In the genomic region with DNA sequence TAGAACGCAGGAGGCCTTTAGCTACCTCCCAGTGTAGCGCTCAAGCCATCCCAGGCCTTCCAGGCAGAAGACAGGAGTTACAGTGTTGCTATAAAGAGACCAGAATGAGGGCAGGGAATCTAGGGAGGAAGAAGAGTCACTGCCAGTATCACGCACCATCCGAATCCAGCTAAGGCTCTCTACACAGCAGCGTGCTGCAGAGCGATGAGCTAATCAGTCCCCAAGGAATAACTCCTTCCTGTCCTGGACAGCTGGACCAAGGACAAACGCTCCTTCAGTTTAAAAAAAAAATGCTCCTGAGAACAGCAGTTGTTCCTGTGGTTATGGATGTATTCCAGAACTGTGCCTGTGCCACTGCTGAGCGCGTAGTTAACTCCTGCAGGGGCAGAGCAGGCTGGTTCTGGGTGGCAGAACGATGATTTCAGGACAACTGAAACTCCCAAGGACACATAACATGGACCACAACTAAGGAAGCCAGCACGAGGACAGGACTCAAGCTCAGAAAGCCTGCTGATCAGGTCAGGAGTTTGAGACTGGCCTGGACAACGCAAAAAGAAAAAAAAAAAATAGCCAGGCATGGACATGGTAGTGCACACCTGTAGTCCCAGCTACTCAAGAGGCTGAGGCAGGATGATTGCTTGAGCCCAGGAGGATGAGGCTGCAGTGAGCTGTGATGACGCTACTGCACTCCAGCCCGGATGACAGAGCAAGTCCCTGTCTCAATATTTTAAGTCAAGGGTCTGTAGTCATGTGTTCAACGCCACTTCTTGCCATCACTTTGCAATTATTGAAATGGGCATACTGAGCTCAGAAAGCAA, we compare ENCODE assay signal across 8 cellular contexts. TPM values are rescaled to one million over a fixed set of nuclear protein-coding genes. Genes with fewer than 3 reads are reported as not detected.
A peak's percentile ranks its signal among the peaks of the same experiment; 100 is the strongest.
DNase-seq lines count a peak whose midpoint lies in the region; ATAC-seq and TF ChIP-seq lines count a peak whose summit lies in the region.

No MANE protein-coding gene starts in this region.

- H3K4me1 ChIP-seq in stomach = peaks cover 31 to 81% (median 52%) of the 10 kb centered on the region in 4 donors

- DNase-seq in H4 (ENCODE audit: low spot score) = peak; percentile 97
- DNase-seq in WTC11 (ENCODE audit: low spot score) = no peak
- peak; percentile 68 for DNase-seq in Right ventricle myocardium superior
- no peak for DNase-seq in stomach
- DNase-seq in activated naive CD4-positive, alpha-beta T cell treated with anti-CD3 and anti-CD28 coated beads, Interleukin-2, amount 50 U/mL, for 16 hours = no peak
- no peak for DNase-seq in NCI-H510A treated with DMSO at 0.1 percent for 48 hours (lab: John Stamatoyannopoulos, UW)
- DNase-seq in effector CD4-positive, alpha-beta T cell = no peak

- no peaks in the 10 kb centered on the region for H3K27me3 Mint-ChIP-seq in WTC11 (ENCODE audit: low read depth)

- POLR2A ChIA-PET in WTC11 (lab: Charles Lee) = interaction anchor here (1.3 to 2.4 kb wide), 5 partner anchors 11 to 21 kb away, joined by 3 to 11 read pairs (median 4); a partner anchor contains a TSS

- peaks cover 11 to 36% (median 32%) of the 10 kb centered on the region in 4 donors for H3K36me3 ChIP-seq in stomach

- TF ChIP-seq CTCF in WTC11 (IDR thresholded peaks at IDR 0.05) (no peak), stomach (IDR thresholded peaks at IDR 0.05) (no peak)

- no peaks in the 10 kb centered on the region for H3K27me3 ChIP-seq in stomach

- H3K9me3 ChIP-seq in stomach = no peaks in the 10 kb centered on the region

- peak overlapping the region; percentile 23 to 86 (median 81) for H3K27ac ChIP-seq in stomach

- TF ChIP-seq POLR2A in stomach (IDR thresholded peaks at IDR 0.05) = no peak

- no peak for TF ChIP-seq EP300 in stomach (IDR thresholded peaks at IDR 0.05)

- H3K4me3 Mint-ChIP-seq in WTC11 = peak overlapping the region; percentile 25; the same call in 1 of the 2 replicates

- ATAC-seq in WTC11 = no peak
- ATAC-seq in Right ventricle myocardium superior (ENCODE audit: poor library complexity) = peak; percentile 42
- ATAC-seq in GM19455 (IDR thresholded peaks at IDR 0.05; ENCODE audit: unreplicated experiment) = no peak

- H3K4me1 Mint-ChIP-seq in WTC11 = peaks cover 29% of the 10 kb centered on the region

- no peak overlapping the region for H3K27ac Mint-ChIP-seq in WTC11

- intact Hi-C loops in Right ventricle myocardium superior (cut with DNase I) = no loop called here
- intact Hi-C loops in stomach (cut with DNase I; ENCODE audit: low total_unique reads) = no loop called here

- H3K4me3 ChIP-seq in stomach = peak overlapping the region in 2 of 4 donors; percentile 68 to 87

- CTCF ChIA-PET in WTC11 (lab: Charles Lee) = interaction anchor here (0.8 to 13.4 kb wide), 18 partner anchors 11 to 319 kb away, joined by 3 to 195 read pairs (median 6); a partner anchor contains a TSS

- peaks cover 10% of the 10 kb centered on the region for H3K36me3 Mint-ChIP-seq in WTC11

- 35 to 57% (median 44%) methylated on average over 15 of the region's 15 CpGs for WGBS in stomach, 5 donors

- H3K9me3 Mint-ChIP-seq in WTC11 = no peaks in the 10 kb centered on the region

TF ChIP-seq in WTC11, 78 proteins besides CTCF, POLR2A, EP300 and RAD21:
- TF ChIP-seq ELF4 (CRISPR knock-in tag; IDR thresholded peaks at IDR 0.05; ENCODE audit: low read depth) = no peak
- TF ChIP-seq ZNF416 (CRISPR knock-in tag; IDR thresholded peaks at IDR 0.05) = no peak
- TF ChIP-seq KAT7 (CRISPR knock-in tag; IDR thresholded peaks at IDR 0.05; ENCODE audit: borderline replicate concordance) = no peak

RNA-seq across cellular contexts. Expression of a gene that starts 2.6 kb away (rescaled TPM):
- 2.1 and 5.4 TPM in 2 replicates for total RNA-seq in H4 (2014; rRNA removed; shearing (Covaris generic))
- total RNA-seq in WTC11 (2021) = 14.1 to 15.4 TPM (median 14.5 TPM) in 3 replicates
- 14.1 TPM for total RNA-seq in Right ventricle myocardium superior
- 10 to 100 TPM in 1 of 5 donors, 1 to 10 TPM in 4; 1.4 to 14.0 (median 3.2) TPM for total RNA-seq in stomach
- 1 to 10 TPM; 2.7 to 9.1 (median 3.4) TPM for polyA plus RNA-seq in stomach

RNA-seq across cellular contexts. Expression of a gene that starts 14.8 kb away (rescaled TPM):
- total RNA-seq in H4 (2014; rRNA removed; shearing (Covaris generic)) = 64.3 and 90.3 TPM in 2 replicates
- total RNA-seq in WTC11 (2021) (68.4 to 79.4 TPM (median 72.4 TPM) in 3 replicates), Right ventricle myocardium superior (14.8 TPM), stomach (100 to 1,000 TPM in 1 of 5 donors, 10 to 100 TPM in 4; 16.3 to 231 (median 30.0) TPM)
- polyA plus RNA-seq in stomach = 10 to 100 TPM; 19.5 to 27.4 (median 19.7) TPM

RNA-seq across cellular contexts. Expression of a gene that starts 18.9 kb away (rescaled TPM):
- 9,561 and 11,555 TPM in 2 replicates for total RNA-seq in H4 (2014; rRNA removed; shearing (Covaris generic))
- total RNA-seq in WTC11 (2021) = 4,276 to 4,694 TPM (median 4,682 TPM) in 3 replicates
- 4,109 TPM for total RNA-seq in Right ventricle myocardium superior
- total RNA-seq in stomach = 1,000 to 10,000 TPM in 4 of 5 donors, 100 to 1,000 TPM in 1; 579 to 1,258 (median 1,242) TPM
- polyA plus RNA-seq in stomach = 1,000 to 10,000 TPM; 1,352 to 2,765 (median 1,815) TPM

RNA-seq across cellular contexts. Expression of a gene that starts 53.9 kb away (rescaled TPM):
- 242 and 246 TPM in 2 replicates for total RNA-seq in H4 (2014; rRNA removed; shearing (Covaris generic))
- total RNA-seq in WTC11 (2021) (333 to 354 TPM (median 334 TPM) in 3 replicates), Right ventricle myocardium superior (142 TPM), stomach (100 to 1,000 TPM; 169 to 315 (median 202) TPM)
- polyA plus RNA-seq in stomach = 100 to 1,000 TPM; 105 to 139 (median 111) TPM

RNA-seq across cellular contexts. Expression of a gene that starts 59.4 kb away (rescaled TPM):
- 126 and 187 TPM in 2 replicates for total RNA-seq in H4 (2014; rRNA removed; shearing (Covaris generic))
- total RNA-seq in WTC11 (2021) (131 to 141 TPM (median 133 TPM) in 3 replicates), Right ventricle myocardium superior (8.9 TPM), stomach (100 to 1,000 TPM in 1 of 5 donors, 10 to 100 TPM in 4; 15.4 to 105 (median 17.9) TPM)
- polyA plus RNA-seq in stomach = 10 to 100 TPM in 1 of 3 donors, 1 to 10 TPM in 2; 8.3 to 18.3 (median 9.7) TPM

Comparison
In these comparisons a context has a peak if more than half of its experiments do, and no peak if none do; other contexts are left out.
1. DNase-seq: peak in H4 (single experiment) and Right ventricle myocardium superior (single experiment); none in WTC11 (single experiment), stomach (single experiment), activated naive CD4-positive, alpha-beta T cell treated with anti-CD3 and anti-CD28 coated beads, Interleukin-2, amount 50 U/mL, for 16 hours (single experiment), NCI-H510A treated with DMSO at 0.1 percent for 48 hours (single experiment) and effector CD4-positive, alpha-beta T cell (single experiment).